ENCODE assay signal across 14 cellular contexts in the genomic region with DNA sequence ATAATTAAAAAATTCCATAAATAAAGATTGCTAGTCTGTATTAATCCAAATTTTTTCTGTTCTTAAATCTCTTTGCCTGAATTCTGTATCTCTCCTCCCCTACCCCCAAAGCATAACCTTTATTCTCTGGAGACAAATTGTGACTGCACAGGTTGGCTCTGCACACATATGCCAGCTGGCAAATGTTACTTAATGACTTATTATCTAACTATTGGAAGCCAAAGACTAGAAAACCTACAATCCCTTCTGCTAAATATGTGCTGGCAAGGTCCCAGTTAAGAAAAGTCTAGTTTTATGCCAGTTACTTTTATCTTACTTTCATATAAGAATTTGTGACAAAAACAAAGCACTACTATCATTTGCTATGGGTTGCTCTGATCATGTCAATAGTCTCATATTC.
"Had no signal": no experiment of that assay in that cellular context is flagged by ENCODE, and none has a peak within 500 bp of the region (broad histone marks: within the 10 kb centered on the region; RNA-seq: fewer than 3 reads in every experiment).

No MANE protein-coding gene starts in this region.

- DNase-seq: effector memory CD4-positive, alpha-beta T cell; glutamatergic neuron; islet precursor cell; left ventricle myocardium inferior; lower lobe of right lung; natural killer cell; small intestine; stimulated activated CD4-positive, alpha-beta T cell treated with anti-CD3 and anti-CD28 coated beads, Interleukin-12 subunit alpha, Interleukin-12 subunit beta, amount 100 ng/mL, for 4 hours; stimulated activated naive CD4-positive, alpha-beta T cell; thyroid gland had no signal

- H3K4me3 ChIP-seq: esophagus muscularis mucosa, gastroesophageal sphincter, left ventricle myocardium inferior, lower lobe of right lung, right atrium auricular region, suprapubic skin, thyroid gland had no signal

- ATAC-seq: gastroesophageal sphincter, lower lobe of right lung, natural killer cell had no signal
